In the genomic region with DNA sequence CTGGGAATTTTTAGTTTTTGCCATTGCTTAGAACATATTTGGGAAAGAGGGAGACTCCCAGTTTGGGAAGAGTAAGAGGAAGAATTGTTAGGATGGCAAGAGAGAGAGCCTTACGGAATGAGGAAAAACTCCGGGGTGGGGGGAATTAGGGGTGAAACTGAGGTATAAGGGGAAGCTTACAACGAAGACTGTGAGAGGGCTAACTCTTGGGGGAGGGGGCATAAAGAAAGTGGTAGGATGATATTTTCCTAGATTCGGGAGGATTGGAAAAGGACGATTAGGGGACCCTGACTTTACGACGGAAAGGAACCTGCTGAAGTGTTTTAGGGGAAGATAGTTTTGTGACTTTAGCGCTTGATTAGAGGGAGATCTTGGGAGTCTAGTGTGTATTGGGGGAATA, we compare ENCODE assay signal across 8 cellular contexts. TPM values are rescaled to one million over a fixed set of nuclear protein-coding genes. Genes with fewer than 3 reads are reported as not detected.
DNase-seq lines count a peak whose midpoint lies in the region; ATAC-seq and TF ChIP-seq lines count a peak whose summit lies in the region.

No MANE protein-coding gene starts in this region.

- TF ChIP-seq EP300 in esophagus muscularis mucosa (IDR thresholded peaks at IDR 0.05): no peak

- H3K4me1 ChIP-seq in Peyer's patch (no peaks in the 10 kb centered on the region), esophagus muscularis mucosa (peaks cover 0 to 18% (median 9%) of the 10 kb centered on the region in 4 donors), prostate gland (replicated peaks) (no peaks in the 10 kb centered on the region)

- H3K4me3 ChIP-seq in GM12875 (ENCODE audit: low read depth, low read length) (peak overlapping the region; percentile 68), Peyer's patch (peak overlapping the region; percentile 52 to 87 (median 75)), esophagus muscularis mucosa (peak overlapping the region; percentile 68 to 82 (median 74)), prostate gland (peak overlapping the region; percentile 54 to 59)

- H3K9me3 ChIP-seq in Peyer's patch (no peaks in the 10 kb centered on the region), esophagus muscularis mucosa (no peaks in the 10 kb centered on the region), prostate gland (no peaks in the 10 kb centered on the region)

- 34% methylated on average over 8 of the region's 8 CpGs for WGBS in esophagus muscularis mucosa
- 0% methylated on average over 8 of the region's 8 CpGs for WGBS in prostate gland

- no peaks in the 10 kb centered on the region for H3K36me3 ChIP-seq in Peyer's patch
- peaks cover 0 to 2% (median 0%) of the 10 kb centered on the region in 4 donors for H3K36me3 ChIP-seq in esophagus muscularis mucosa
- H3K36me3 ChIP-seq in prostate gland: no peaks in the 10 kb centered on the region

- H3K27me3 ChIP-seq in Peyer's patch: no peaks in the 10 kb centered on the region
- H3K27me3 ChIP-seq in esophagus muscularis mucosa: no peaks in the 10 kb centered on the region
- no peaks in the 10 kb centered on the region for H3K27me3 ChIP-seq in prostate gland (replicated peaks; ENCODE audit: insufficient read depth)

- no peak for TF ChIP-seq CTCF in GM12875 (IDR thresholded peaks at IDR 0.05; ENCODE audit: borderline replicate concordance, insufficient read depth, low read depth, low read length)
- no peak for TF ChIP-seq CTCF in Peyer's patch (IDR thresholded peaks at IDR 0.05)
- TF ChIP-seq CTCF in esophagus muscularis mucosa (IDR thresholded peaks at IDR 0.05): no peak
- TF ChIP-seq CTCF in prostate gland (IDR thresholded peaks at IDR 0.05): no peak

- DNase-seq in Peyer's patch (no peak), esophagus muscularis mucosa (ENCODE audit: extremely low spot score) (no peak), prostate gland (ENCODE audit: low spot score) (no peak), NCI-H187 (lab: John Stamatoyannopoulos, UW) (no peak), DMS153 treated with DMSO at 0.1 percent for 48 hours (lab: John Stamatoyannopoulos, UW; ENCODE audit: unreplicated experiment) (no peak)

- ATAC-seq in GM21367 (IDR thresholded peaks at IDR 0.05; ENCODE audit: unreplicated experiment) (no peak), HG03039 (IDR thresholded peaks at IDR 0.05; ENCODE audit: unreplicated experiment) (no peak)

- intact Hi-C loops in esophagus muscularis mucosa (cut with DNase I): no loop called here
- intact Hi-C loops in prostate gland (cut with DNase I): no loop called here

- H3K27ac ChIP-seq in Peyer's patch (peak overlapping the region; percentile 86 to 97 (median 90)), esophagus muscularis mucosa (replicated peaks in 1 of 4) (peak overlapping the region; percentile 88 to 92 (median 92)), prostate gland (peak overlapping the region; percentile 85 to 87)

- TF ChIP-seq POLR2A in Peyer's patch (IDR thresholded peaks at IDR 0.05): no peak
- no peak for TF ChIP-seq POLR2A in esophagus muscularis mucosa (IDR thresholded peaks at IDR 0.05; ENCODE audit: low read depth)
- TF ChIP-seq POLR2A in prostate gland (IDR thresholded peaks at IDR 0.05): no peak

RNA-seq across cellular contexts. Expression of gene PHF6, which starts 0.6 kb away (rescaled TPM):
- 10 to 100 TPM in 3 of 4 donors, 1 to 10 TPM in 1; 6.7 to 19.8 (median 11.7) TPM for total RNA-seq in Peyer's patch
- total RNA-seq in esophagus muscularis mucosa: 10 to 100 TPM in 1 of 4 donors, 1 to 10 TPM in 3; 8.0 to 10.1 (median 9.7) TPM
- total RNA-seq in prostate gland: 10 to 100 TPM; 19.8 to 22.3 TPM
